In the genomic region with DNA sequence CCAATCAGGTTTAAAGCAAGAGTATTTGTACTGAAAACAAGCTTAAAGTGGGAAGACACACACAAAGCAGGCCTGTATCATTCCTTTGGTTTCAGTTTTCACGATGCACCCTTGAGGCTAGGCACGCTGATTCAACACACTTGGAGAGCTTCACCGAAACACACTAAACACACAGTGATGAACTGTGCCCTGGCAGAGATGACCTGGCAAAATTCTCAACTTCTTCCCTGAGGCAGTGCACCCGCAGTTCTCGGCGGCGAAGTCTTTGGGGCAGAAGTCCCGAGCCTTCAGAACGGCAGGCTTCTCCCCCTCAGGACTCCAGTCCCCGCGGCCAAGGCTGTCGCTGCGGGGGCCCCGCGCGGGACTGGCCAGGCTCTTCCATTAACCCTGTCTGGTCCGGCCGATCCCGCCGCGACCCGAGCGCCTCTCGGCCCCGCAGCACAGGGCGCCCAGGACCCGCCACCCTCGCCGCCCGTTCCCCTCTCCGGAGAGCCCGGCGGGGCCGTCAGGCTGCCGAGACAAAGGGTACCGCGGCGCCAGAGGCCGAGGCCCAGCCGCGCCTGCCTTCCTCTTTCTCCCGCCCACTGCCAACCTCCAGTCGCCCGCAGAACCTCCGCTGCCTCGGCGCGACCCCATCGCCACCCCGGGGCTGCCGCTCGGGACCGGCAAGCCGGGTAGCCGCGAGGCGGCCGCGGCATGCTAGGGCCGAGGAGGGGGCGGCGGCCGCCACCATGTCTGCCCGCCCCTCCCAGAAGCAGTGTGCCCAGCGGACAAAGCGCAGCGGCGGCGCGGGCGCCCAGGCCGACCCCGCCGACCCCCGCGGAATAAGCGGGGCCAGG, we compare ENCODE assay signal across 1 cellular context.
TF ChIP-seq lines count a peak whose summit lies in the region.

No MANE protein-coding gene starts in this region.

TF ChIP-seq in HepG2, 621 proteins besides CTCF, POLR2A, EP300 and RAD21 (continued from another document and continues in another):
- TF ChIP-seq ZXDC (CRISPR knock-in tag; IDR thresholded peaks at IDR 0.05) (0 out of 2 replicates have a peak, but pooled peaks have one; percentile 25), RBFOX2 (IDR thresholded peaks at IDR 0.05; ENCODE audit: low read depth, low read length) (peak; percentile 98), U2AF1 (optimal IDR thresholded peaks at IDR 0.05; ENCODE audit: low read depth, low read length) (peak; percentile 16), POLR2G (IDR thresholded peaks at IDR 0.05; ENCODE audit: low read depth, low read length) (peak; percentile 57), ZNF644 (CRISPR knock-in tag; IDR thresholded peaks at IDR 0.05; ENCODE audit: low read depth) (no peak), HMGXB3 (CRISPR knock-in tag; IDR thresholded peaks at IDR 0.05; ENCODE audit: borderline replicate concordance) (0 out of 2 replicates have a peak, but pooled peaks have one; percentile 48), ZNF737 (CRISPR knock-in tag; IDR thresholded peaks at IDR 0.05; ENCODE audit: borderline replicate concordance) (0 out of 2 replicates have a peak, but pooled peaks have one; percentile 70), KMT2B (CRISPR knock-in tag; IDR thresholded peaks at IDR 0.05) (peak; percentile 48; the same call in 1 of the 2 replicates), ASH2L (IDR thresholded peaks at IDR 0.05; ENCODE audit: insufficient read length, low read depth, low read length) (no peak), ZNF142 (CRISPR knock-in tag; IDR thresholded peaks at IDR 0.05) (no peak), ZBTB42 (CRISPR knock-in tag; IDR thresholded peaks at IDR 0.05) (no peak), TAF1 (CRISPR knock-in tag; IDR thresholded peaks at IDR 0.05) (peak; percentile 61; the same call in 1 of the 2 replicates), REPIN1 (CRISPR knock-in tag; IDR thresholded peaks at IDR 0.05; ENCODE audit: borderline replicate concordance, low read depth) (0 out of 2 replicates have a peak, but pooled peaks have one; percentile 8), ETV5 (CRISPR knock-in tag; IDR thresholded peaks at IDR 0.05; ENCODE audit: borderline replicate concordance) (no peak), REL (CRISPR knock-in tag; conservative IDR thresholded peaks at IDR 0.05) (0 out of 2 replicates have a peak, but pooled peaks have one; percentile 33), FOXP4 (CRISPR knock-in tag; IDR thresholded peaks at IDR 0.05) (peak; percentile 48; the same call in 1 of the 2 replicates), HMG20A (CRISPR knock-in tag; IDR thresholded peaks at IDR 0.05; ENCODE audit: borderline replicate concordance) (0 out of 2 replicates have a peak, but pooled peaks have one; percentile 14), GZF1 (CRISPR knock-in tag; IDR thresholded peaks at IDR 0.05) (no peak), GABPA (IDR thresholded peaks at IDR 0.05; ENCODE audit: low read depth, low read length) (0 out of 2 replicates have a peak, but pooled peaks have one; percentile 10), GABPA (CRISPR knock-in tag; IDR thresholded peaks at IDR 0.05; ENCODE audit: low read depth) (peak; percentile 54; the same call in 1 of the 2 replicates), TAF15 (IDR thresholded peaks at IDR 0.05; ENCODE audit: low read depth, low read length, poor library complexity, severe bottlenecking) (peak; percentile 15), ZNF468 (CRISPR knock-in tag; IDR thresholded peaks at IDR 0.05) (0 out of 2 replicates have a peak, but pooled peaks have one; percentile 54), CEBPZ (IDR thresholded peaks at IDR 0.05; ENCODE audit: low read length) (no peak), SALL1 (CRISPR knock-in tag; IDR thresholded peaks at IDR 0.05) (no peak), THAP7 (CRISPR knock-in tag; IDR thresholded peaks at IDR 0.05) (no peak), CEBPB (IDR thresholded peaks at IDR 0.05; ENCODE audit: borderline replicate concordance, low read depth, low read length) (no peak), IRF2 (CRISPR knock-in tag; IDR thresholded peaks at IDR 0.05) (peak; percentile 84; the same call in 1 of the 2 replicates)
- TF ChIP-seq, protein P1, sequence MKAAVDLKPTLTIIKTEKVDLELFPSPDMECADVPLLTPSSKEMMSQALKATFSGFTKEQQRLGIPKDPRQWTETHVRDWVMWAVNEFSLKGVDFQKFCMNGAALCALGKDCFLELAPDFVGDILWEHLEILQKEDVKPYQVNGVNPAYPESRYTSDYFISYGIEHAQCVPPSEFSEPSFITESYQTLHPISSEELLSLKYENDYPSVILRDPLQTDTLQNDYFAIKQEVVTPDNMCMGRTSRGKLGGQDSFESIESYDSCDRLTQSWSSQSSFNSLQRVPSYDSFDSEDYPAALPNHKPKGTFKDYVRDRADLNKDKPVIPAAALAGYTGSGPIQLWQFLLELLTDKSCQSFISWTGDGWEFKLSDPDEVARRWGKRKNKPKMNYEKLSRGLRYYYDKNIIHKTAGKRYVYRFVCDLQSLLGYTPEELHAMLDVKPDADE (CRISPR knock-in tag; IDR thresholded peaks at IDR 0.05), result 0 out of 2 replicates have a peak, but pooled peaks have one; percentile 50
- TF ChIP-seq, protein P2, sequence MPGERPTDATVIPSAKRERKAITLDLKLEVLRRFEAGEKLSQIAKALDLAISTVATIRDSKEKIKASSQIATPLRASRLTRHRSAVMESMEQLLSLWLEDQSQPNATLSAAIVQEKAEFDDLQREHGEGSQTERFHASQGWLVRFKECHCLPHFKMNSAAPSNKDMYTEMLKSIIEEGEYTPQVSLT (CRISPR knock-in tag; IDR thresholded peaks at IDR 0.05; ENCODE audit: borderline replicate concordance, low read depth), result no peak
